Comparison of ENCODE assay signal across 7 cellular contexts in genomic region chr9:123268240-123268949, GRCh38. TPM values are rescaled to one million over a fixed set of nuclear protein-coding genes. Genes with fewer than 3 reads are reported as not detected.
DNase-seq lines count a peak whose midpoint lies in the region; ATAC-seq and TF ChIP-seq lines count a peak whose summit lies in the region.

TSS of gene STRBP (minus strand) at chr9:123268586. CDS start at chr9:123184134, 84,452 bp downstream.

- H3K27ac ChIP-seq in sigmoid colon, result peak within 1 kb of the TSS; percentile 70 to 75 (median 72)

- no peaks in the 10 kb centered on the region for H3K9me3 ChIP-seq in sigmoid colon

- no peaks in the 10 kb centered on the region for H3K27me3 ChIP-seq in sigmoid colon

- intact Hi-C loops in sigmoid colon (cut with DNase I), result loop anchor here (5.0 kb wide), 1 partner anchor 79 kb away; no protein-coding TSS in a partner anchor

- in situ Hi-C loops in astrocyte of the spinal cord (cut with HindIII; ENCODE audit: low sequenced_read_pairs), result no loop called here

- TF ChIP-seq CTCF in astrocyte of the spinal cord (IDR thresholded peaks at IDR 0.05; ENCODE audit: low read depth, low read length), result no peak
- TF ChIP-seq CTCF in sigmoid colon (IDR thresholded peaks at IDR 0.05), result no peak

- ATAC-seq in GM18517 (IDR thresholded peaks at IDR 0.05; ENCODE audit: unreplicated experiment) (peak; percentile 89), HG03025 (IDR thresholded peaks at IDR 0.05; ENCODE audit: low FRiP score, unreplicated experiment) (peak; percentile 82)

- H3K4me3 ChIP-seq in astrocyte of the spinal cord (ENCODE audit: low read depth, low read length) (peak within 1 kb of the TSS; percentile 59), sigmoid colon (peak within 1 kb of the TSS; percentile 61 to 94 (median 76))

- TF ChIP-seq EP300 in sigmoid colon (IDR thresholded peaks at IDR 0.05), result no peak

- WGBS in sigmoid colon, 2 donors, result 0% methylated on average over 116 of the region's 116 CpGs

- no peaks in the 10 kb centered on the region for H3K36me3 ChIP-seq in sigmoid colon

- H3K4me1 ChIP-seq in sigmoid colon, result peaks cover 0 to 14% (median 13%) of the 10 kb centered on the region in 4 donors

- no peak for TF ChIP-seq POLR2A in sigmoid colon (IDR thresholded peaks at IDR 0.05)

- DNase-seq in NCI-H2029 (lab: John Stamatoyannopoulos, UW) (peak; percentile 99), T1000 (lab: John Stamatoyannopoulos, UW) (peak; percentile 68), astrocyte of the spinal cord (ENCODE audit: low read depth, low spot score) (peak; percentile 73), iPS DF 4.7 (ENCODE audit: extremely low read depth, low spot score) (peak; percentile 58), sigmoid colon (peak; percentile 92)

RNA-seq across cellular contexts. Expression of gene STRBP, which starts in this region (rescaled TPM):
- total RNA-seq in sigmoid colon, result 10 to 100 TPM; 13.3 to 18.2 (median 16.1) TPM
- 10 to 100 TPM; 18.0 to 32.2 (median 29.4) TPM for polyA plus RNA-seq in sigmoid colon

Comparison
In these comparisons a context has a peak if more than half of its experiments do, and no peak if none do; other contexts are left out.
1. Peak in every context shown above with its lines: DNase-seq, ATAC-seq, H3K4me3 ChIP-seq and H3K27ac ChIP-seq.